ENCODE assay signal across 17 cellular contexts in the genomic region with DNA sequence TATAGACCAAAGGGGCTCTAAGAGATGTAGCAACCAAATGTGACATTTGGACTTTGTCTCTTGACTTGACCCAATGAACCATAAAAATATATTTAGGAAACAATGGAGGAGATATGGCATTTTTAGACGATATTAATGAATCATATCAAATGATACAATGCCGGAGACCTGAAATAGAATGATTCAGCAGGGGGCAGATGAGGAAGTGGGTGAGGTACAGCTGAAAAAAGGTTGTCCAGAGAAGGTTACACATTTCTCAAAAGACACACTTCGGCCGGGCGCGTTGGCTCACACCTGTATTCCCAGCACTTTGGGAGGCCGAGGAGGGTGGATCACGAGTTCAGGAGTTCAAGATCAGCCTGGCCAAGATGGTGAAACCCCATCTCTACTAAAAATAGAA. TPM values are rescaled to one million over a fixed set of nuclear protein-coding genes. Genes with fewer than 3 reads are reported as not detected.
A peak's percentile ranks its signal among the peaks of the same experiment; 100 is the strongest.
DNase-seq lines count a peak whose midpoint lies in the region; ATAC-seq and TF ChIP-seq lines count a peak whose summit lies in the region.
"Had no signal": no experiment of that assay in that cellular context is flagged by ENCODE, and none has a peak within 500 bp of the region (broad histone marks: within the 10 kb centered on the region; RNA-seq: fewer than 3 reads in every experiment).

No MANE protein-coding gene starts in this region.

- H3K27me3 ChIP-seq in adrenal gland, result no peaks in the 10 kb centered on the region
- H3K27me3 ChIP-seq: BLaER1, MG63 had no signal

- TF ChIP-seq CTCF in adrenal gland (IDR thresholded peaks at IDR 0.05), result no peak

- H3K4me1 Mint-ChIP-seq in IgD-negative memory B cell (peaks cover 3 to 7% (median 7%) of the 10 kb centered on the region in 3 donors), T-helper 17 cell (peaks cover 12% of the 10 kb centered on the region), memory B cell (peaks cover 6% of the 10 kb centered on the region)

- H3K27ac ChIP-seq in adrenal gland, result no peak overlapping the region
- H3K27ac ChIP-seq: BLaER1 had no signal

- no peaks in the 10 kb centered on the region for H3K4me1 ChIP-seq in adrenal gland (replicated peaks in 1 of 2)

- H3K36me3 Mint-ChIP-seq in IgD-negative memory B cell, result peaks cover 3% of the 10 kb centered on the region
- peaks cover 6% of the 10 kb centered on the region for H3K36me3 Mint-ChIP-seq in T-helper 17 cell (ENCODE audit: low read depth)
- H3K36me3 Mint-ChIP-seq in memory B cell, result peaks cover 1% of the 10 kb centered on the region
- H3K36me3 Mint-ChIP-seq: CD8-positive, alpha-beta T cell had no signal

- H3K4me3 Mint-ChIP-seq in IgD-negative memory B cell (peak overlapping the region in 1 of 4 donors; percentile 83), T-helper 17 cell (no peak overlapping the region), memory B cell (peak overlapping the region; percentile 14)
- H3K4me3 Mint-ChIP-seq: CD8-positive, alpha-beta T cell had no signal

- intact Hi-C loops in adrenal gland (cut with DNase I), result no loop called here

- no peaks in the 10 kb centered on the region for H3K36me3 ChIP-seq in adrenal gland (replicated peaks in 1 of 2)
- H3K36me3 ChIP-seq: BLaER1, MG63 had no signal

- H3K27me3 Mint-ChIP-seq in IgD-negative memory B cell (no peaks in the 10 kb centered on the region), T-helper 17 cell (peaks cover 7% of the 10 kb centered on the region), memory B cell (peaks cover 2% of the 10 kb centered on the region)

- H3K4me3 ChIP-seq in adrenal gland, result no peak overlapping the region
- H3K4me3 ChIP-seq: BLaER1, MG63 had no signal

- peak; percentile 10 for DNase-seq in NOMO-1 treated with DMSO at 0.1 percent for 48 hours (lab: John Stamatoyannopoulos, UW; ENCODE audit: unreplicated experiment)
- DNase-seq in NOMO-1 treated with dmso at 0.1 percent for 144 hours (lab: John Stamatoyannopoulos, UW; ENCODE audit: unreplicated experiment), result no peak
- no peak for DNase-seq in T-helper 17 cell
- DNase-seq in memory B cell (ENCODE audit: low spot score in 2 of 2), result no peak
- DNase-seq in adrenal gland, result no peak
- no peak for DNase-seq in NCI-H2227 (lab: John Stamatoyannopoulos, UW; ENCODE audit: unreplicated experiment)
- DNase-seq in MV-4-11 (lab: John Stamatoyannopoulos, UW), result no peak
- DNase-seq: CD8-positive, alpha-beta T cell; DMS53; Karpas-422; MG63; NCI-H1694 treated with DMSO at 0.1 percent for 48 hours; NCI-H510A; NCI-H774; SW 1271 had no signal

- H3K9me3 ChIP-seq in T-helper 17 cell (ENCODE audit: control insufficient read depth, low read length, poor library complexity, severe bottlenecking) (no peaks in the 10 kb centered on the region), adrenal gland (replicated peaks in 1 of 3) (no peaks in the 10 kb centered on the region)
- H3K9me3 ChIP-seq: BLaER1, MG63 had no signal

- WGBS in adrenal gland, 4 donors, result 67 to 80% (median 73%) methylated on average over 8 of the region's 8 CpGs

- no peak for TF ChIP-seq POLR2A in adrenal gland (IDR thresholded peaks at IDR 0.05)

- H3K9me3 Mint-ChIP-seq in IgD-negative memory B cell (no peaks in the 10 kb centered on the region), memory B cell (no peaks in the 10 kb centered on the region)
- H3K9me3 Mint-ChIP-seq: CD8-positive, alpha-beta T cell had no signal

- no peak for ATAC-seq in T-helper 17 cell
- ATAC-seq in memory B cell (ENCODE audit: low read depth), result peak; percentile 34
- ATAC-seq: CD8-positive, alpha-beta T cell had no signal

- H3K27ac Mint-ChIP-seq in IgD-negative memory B cell, result peak overlapping the region; percentile 26 to 52 (median 52)
- H3K27ac Mint-ChIP-seq in T-helper 17 cell, result peak overlapping the region; percentile 29
- peak overlapping the region; percentile 21 for H3K27ac Mint-ChIP-seq in memory B cell
- H3K27ac Mint-ChIP-seq: CD8-positive, alpha-beta T cell had no signal

RNA-seq across cellular contexts. Expression of gene SNN, which starts 16.5 kb away (rescaled TPM):
- polyA plus RNA-seq in IgD-negative memory B cell (60.9 TPM), adrenal gland (10 to 100 TPM; 10.5 to 53.2 (median 19.0) TPM)
- total RNA-seq in T-helper 17 cell (10 to 100 TPM; 27.8 to 89.7 TPM), adrenal gland (10 to 100 TPM; 29.6 to 94.7 (median 41.2) TPM)
